In the genomic region with DNA sequence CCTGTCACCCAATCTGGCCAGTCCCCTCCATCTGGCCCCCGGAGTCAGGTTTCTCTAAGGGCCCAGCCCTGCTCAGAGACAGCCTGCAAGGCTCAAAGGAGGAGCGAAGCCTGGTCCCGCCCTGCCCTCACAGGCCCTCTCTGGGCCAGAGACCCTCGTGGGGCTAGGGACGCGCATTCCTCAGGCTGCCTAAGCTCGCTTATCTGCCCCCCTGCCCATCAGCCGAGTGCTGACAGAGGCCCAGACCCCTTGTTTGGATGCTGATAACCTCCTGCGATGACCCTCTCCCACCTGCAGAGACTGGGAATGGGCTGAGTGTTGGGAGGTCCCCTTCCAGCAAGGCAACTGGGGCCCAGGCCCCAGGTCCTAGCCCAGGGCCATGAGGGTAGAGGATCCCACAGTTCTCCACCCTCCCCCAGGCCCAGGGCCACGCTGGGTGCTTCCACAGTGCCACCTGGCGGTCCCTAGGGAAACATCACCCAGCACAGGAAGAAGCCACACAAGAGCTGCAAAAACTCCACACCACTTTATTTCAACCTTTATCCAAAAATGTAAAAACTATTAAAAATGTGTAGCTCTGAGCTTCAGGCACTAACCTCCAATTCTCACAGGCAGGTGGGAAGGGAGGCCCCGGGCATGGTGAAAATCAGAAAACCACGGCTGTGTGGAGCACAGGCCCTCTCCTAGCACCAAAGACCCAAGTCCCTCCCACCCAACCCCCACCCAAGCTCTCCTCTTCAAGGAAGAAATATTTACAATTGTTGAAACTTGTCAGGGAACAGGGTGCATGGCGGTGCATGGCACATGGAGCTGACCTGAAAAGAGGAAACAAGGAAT, we compare ENCODE assay signal across 8 cellular contexts. TPM values are rescaled to one million over a fixed set of nuclear protein-coding genes. Genes with fewer than 3 reads are reported as not detected.
DNase-seq lines count a peak whose midpoint lies in the region; ATAC-seq and TF ChIP-seq lines count a peak whose summit lies in the region.

No MANE protein-coding gene starts in this region.

- H3F3A ChIP-seq in GM23338 (replicated peaks; ENCODE audit: low read depth) = peaks cover 34% of the 10 kb centered on the region

- intact Hi-C loops in CD14-positive monocyte (cut with micrococcal nuclease) = loop anchor here (5.0 kb wide), 3 partner anchors 179 to 569 kb away; a partner anchor contains a TSS
- intact Hi-C loops in mucosa of descending colon (cut with DNase I, micrococcal nuclease) = loop anchor here in 1 of 2 donors (5.0 kb wide), 1 partner anchor 184 kb away; no protein-coding TSS in a partner anchor

- peaks cover 47% of the 10 kb centered on the region for H3K4me1 Mint-ChIP-seq in CD14-positive monocyte
- peaks cover 49% of the 10 kb centered on the region for H3K4me1 Mint-ChIP-seq in GM23338
- peaks cover 57% of the 10 kb centered on the region for H3K4me1 Mint-ChIP-seq in activated CD8-positive, alpha-beta T cell treated with anti-CD3 and anti-CD28 coated beads, Interleukin-2, amount 10 ng/mL, durations not matched to agents 7 days and 5 days (ENCODE audit: low read depth)
- H3K4me1 Mint-ChIP-seq in effector memory CD8-positive, alpha-beta T cell (ENCODE audit: low read depth in 2 of 2) = peaks cover 48 to 55% of the 10 kb centered on the region in 2 donors

- H3K27ac Mint-ChIP-seq in CD14-positive monocyte (peak overlapping the region in 1 of 7 donors; percentile 11), GM23338 (no peak overlapping the region)
- H3K27ac Mint-ChIP-seq in activated CD8-positive, alpha-beta T cell treated with anti-CD3 and anti-CD28 coated beads, Interleukin-2, amount 10 ng/mL, durations not matched to agents 7 days and 5 days = peak overlapping the region; percentile 4
- peak overlapping the region in 1 of 2 donors; percentile 5 for H3K27ac Mint-ChIP-seq in effector memory CD8-positive, alpha-beta T cell

- H3K79me2 ChIP-seq in GM23338 (replicated peaks; ENCODE audit: insufficient read depth) = peaks cover 11% of the 10 kb centered on the region; the same call in 1 of the 2 replicates

- 0 out of 2 replicates have a peak, but pooled peaks cover 8% of the 10 kb centered on the region for H4K20me1 ChIP-seq in GM23338 (replicated peaks; ENCODE audit: insufficient read depth)

- peaks cover 56% of the 10 kb centered on the region for H3K4me1 ChIP-seq in GM23338 (ENCODE audit: insufficient read depth)
- peaks cover 45% of the 10 kb centered on the region for H3K4me1 ChIP-seq in mucosa of descending colon (ENCODE audit: low read depth)

- peak overlapping the region; percentile 95 for H3K4me2 ChIP-seq in GM23338

- DNase-seq in CD14-positive monocyte (ENCODE audit: low spot score) = peak; percentile 60
- DNase-seq in GM23338 (ENCODE audit: low spot score) = peak; percentile 82
- DNase-seq in NCI-H526 treated with DMSO at 0.1 percent for 48 hours (lab: John Stamatoyannopoulos, UW) = peak; percentile 8
- DNase-seq in activated CD8-positive, alpha-beta T cell treated with anti-CD3 and anti-CD28 coated beads, Interleukin-2, amount 10 ng/mL, durations not matched to agents 7 days and 5 days = peak; percentile 81
- peak; percentile 58 to 68 (median 65) for DNase-seq in effector memory CD8-positive, alpha-beta T cell
- peak; percentile 62 to 79 (median 68) for DNase-seq in mucosa of descending colon
- DNase-seq in stimulated activated CD8-positive, alpha-beta memory T cell treated with anti-CD3 and anti-CD28 coated beads, Interleukin-7, amount 100 ng/mL, for 24 hours (ENCODE audit: low read depth) = peak; percentile 45
- DNase-seq in cerebellar nuclear complex (lab: John Stamatoyannopoulos, UW) = no peak

- no peak overlapping the region for H2AFZ ChIP-seq in GM23338

- ATAC-seq in GM23338 = peak; percentile 23
- peak; percentile 59 for ATAC-seq in activated CD8-positive, alpha-beta T cell treated with anti-CD3 and anti-CD28 coated beads, Interleukin-2, amount 10 ng/mL, durations not matched to agents 7 days and 5 days
- ATAC-seq in effector memory CD8-positive, alpha-beta T cell (replicated peaks) = peak; percentile 57
- ATAC-seq in mucosa of descending colon = peak; percentile 59

- H3K4me3 Mint-ChIP-seq in CD14-positive monocyte = no peak overlapping the region
- peak overlapping the region; percentile 45 for H3K4me3 Mint-ChIP-seq in GM23338
- H3K4me3 Mint-ChIP-seq in activated CD8-positive, alpha-beta T cell treated with anti-CD3 and anti-CD28 coated beads, Interleukin-2, amount 10 ng/mL, durations not matched to agents 7 days and 5 days = peak overlapping the region; percentile 9
- peak overlapping the region; percentile 60 to 85 for H3K4me3 Mint-ChIP-seq in effector memory CD8-positive, alpha-beta T cell

- no peaks in the 10 kb centered on the region for H3K9me2 ChIP-seq in GM23338 (ENCODE audit: insufficient read depth)

- TF ChIP-seq CTCF in CD14-positive monocyte (IDR thresholded peaks at IDR 0.05) (peak; percentile 94), GM23338 (conservative IDR thresholded peaks at IDR 0.05; ENCODE audit: low read depth in 2 of 2) (peak; percentile 93 to 97), mucosa of descending colon (IDR thresholded peaks at IDR 0.05) (peak; percentile 92)

- H3K4me3 ChIP-seq in GM23338 = peak overlapping the region; percentile 78; the same call in 1 of the 2 replicates
- no peak overlapping the region for H3K4me3 ChIP-seq in mucosa of descending colon

- POLR2A ChIA-PET in activated CD8-positive, alpha-beta T cell treated with anti-CD3 and anti-CD28 coated beads, Interleukin-2, amount 10 ng/mL, durations not matched to agents 7 days and 5 days (lab: Charles Lee) = interaction anchor here (0.6 to 1.3 kb wide), 4 partner anchors 37 to 210 kb away, joined by 3 to 6 read pairs (median 4); a partner anchor contains a TSS

- H3K27ac ChIP-seq in GM23338 (ENCODE audit: low read depth) = no peak overlapping the region

- H3K9me3 Mint-ChIP-seq in CD14-positive monocyte (peaks cover 0 to 13% (median 6%) of the 10 kb centered on the region in 7 donors), GM23338 (no peaks in the 10 kb centered on the region; the same call in 2 of the 3 replicates)
- no peaks in the 10 kb centered on the region for H3K9me3 Mint-ChIP-seq in activated CD8-positive, alpha-beta T cell treated with anti-CD3 and anti-CD28 coated beads, Interleukin-2, amount 10 ng/mL, durations not matched to agents 7 days and 5 days (ENCODE audit: insufficient read depth)
- no peaks in the 10 kb centered on the region for H3K9me3 Mint-ChIP-seq in effector memory CD8-positive, alpha-beta T cell

- H3K36me3 Mint-ChIP-seq in CD14-positive monocyte (peaks cover 29 to 30% of the 10 kb centered on the region in 2 donors), GM23338 (ENCODE audit: low read depth) (peaks cover 21% of the 10 kb centered on the region)
- H3K36me3 Mint-ChIP-seq in activated CD8-positive, alpha-beta T cell treated with anti-CD3 and anti-CD28 coated beads, Interleukin-2, amount 10 ng/mL, durations not matched to agents 7 days and 5 days (ENCODE audit: low read depth) = peaks cover 25% of the 10 kb centered on the region
- H3K36me3 Mint-ChIP-seq in effector memory CD8-positive, alpha-beta T cell (ENCODE audit: insufficient read depth) = peaks cover 30% of the 10 kb centered on the region

- H3K36me3 ChIP-seq in GM23338 (ENCODE audit: insufficient read depth) (no peaks in the 10 kb centered on the region; the same call in 1 of the 2 replicates), mucosa of descending colon (ENCODE audit: low read depth) (peaks cover 3% of the 10 kb centered on the region)

- H3K27me3 Mint-ChIP-seq in CD14-positive monocyte (ENCODE audit: low read depth in 3 of 3) (peaks cover 33 to 45% (median 35%) of the 10 kb centered on the region in 3 donors), GM23338 (ENCODE audit: insufficient read depth, low read depth, poor library complexity) (peaks cover 36% of the 10 kb centered on the region)
- peaks cover 21% of the 10 kb centered on the region for H3K27me3 Mint-ChIP-seq in activated CD8-positive, alpha-beta T cell treated with anti-CD3 and anti-CD28 coated beads, Interleukin-2, amount 10 ng/mL, durations not matched to agents 7 days and 5 days (ENCODE audit: low read depth)
- peaks cover 27 to 32% of the 10 kb centered on the region in 2 donors for H3K27me3 Mint-ChIP-seq in effector memory CD8-positive, alpha-beta T cell

- peaks cover 32% of the 10 kb centered on the region for H3K27me3 ChIP-seq in GM23338 (ENCODE audit: insufficient read depth)

- no peaks in the 10 kb centered on the region for H3K9me3 ChIP-seq in mucosa of descending colon

- CTCF ChIA-PET in activated CD8-positive, alpha-beta T cell treated with anti-CD3 and anti-CD28 coated beads, Interleukin-2, amount 10 ng/mL, durations not matched to agents 7 days and 5 days (lab: Charles Lee) = interaction anchor here (0.6 to 7.9 kb wide), 48 partner anchors 9 to 569 kb away, joined by 3 to 242 read pairs (median 4); a partner anchor contains a TSS

TF ChIP-seq in GM23338, 12 proteins besides CTCF, POLR2A, EP300 and RAD21:
- TF ChIP-seq ZNF114 (CRISPR knock-in tag; IDR thresholded peaks at IDR 0.05) = no peak
- peak; percentile 3; the same call in 1 of the 2 replicates for TF ChIP-seq CREB1 (CRISPR knock-in tag; IDR thresholded peaks at IDR 0.05; ENCODE audit: low read depth)
TF ChIP-seq in GM23338: peak in this region for 1.

RNA-seq across cellular contexts. Expression of a gene that starts 2.2 kb away (rescaled TPM):
- polyA plus RNA-seq in CD14-positive monocyte (1 to 10 TPM; 1.2 to 3.8 TPM), GM23338 (2016; fragmentation: Nextera tagmentation; extraction: Ambion mirVana) (31.5 and 32.2 TPM in 2 replicates)
- 258 and 345 TPM in 2 replicates for total RNA-seq in GM23338 (2014; rRNA removed; shearing (Covaris generic))
- total RNA-seq in activated CD8-positive, alpha-beta T cell treated with anti-CD3 and anti-CD28 coated beads, Interleukin-2, amount 10 ng/mL, durations not matched to agents 7 days and 5 days = 10 to 100 TPM; 49.7 to 58.3 TPM
- total RNA-seq in mucosa of descending colon = 10 to 100 TPM; 14.4 to 27.4 (median 15.3) TPM

RNA-seq across cellular contexts. Expression of a gene that starts 5.1 kb away (rescaled TPM):
- polyA plus RNA-seq in CD14-positive monocyte (not detected), GM23338 (2016; fragmentation: Nextera tagmentation; extraction: Ambion mirVana) (1.6 and 2.7 TPM in 2 replicates)
- total RNA-seq in GM23338 (2014; rRNA removed; shearing (Covaris generic)) = 6.2 and 6.3 TPM in 2 replicates
- total RNA-seq in activated CD8-positive, alpha-beta T cell treated with anti-CD3 and anti-CD28 coated beads, Interleukin-2, amount 10 ng/mL, durations not matched to agents 7 days and 5 days = not detected
- not detected for total RNA-seq in mucosa of descending colon

RNA-seq across cellular contexts. Expression of a gene that starts 37.2 kb away (rescaled TPM):
- 10 to 100 TPM in 1 of 2 donors, 1 to 10 TPM in 1; 6.9 to 15.3 TPM for polyA plus RNA-seq in CD14-positive monocyte
- 112 and 131 TPM in 2 replicates for total RNA-seq in GM23338 (2014; rRNA removed; shearing (Covaris generic))
- 68.1 and 68.4 TPM in 2 replicates for polyA plus RNA-seq in GM23338 (2016; fragmentation: Nextera tagmentation; extraction: Ambion mirVana)
- total RNA-seq in activated CD8-positive, alpha-beta T cell treated with anti-CD3 and anti-CD28 coated beads, Interleukin-2, amount 10 ng/mL, durations not matched to agents 7 days and 5 days = 100 to 1,000 TPM; 122 to 129 TPM
- total RNA-seq in mucosa of descending colon = 100 to 1,000 TPM in 2 of 3 donors, 10 to 100 TPM in 1; 80.8 to 112 (median 110) TPM

Comparison
In these comparisons a context has a peak if more than half of its experiments do, and no peak if none do; other contexts are left out.
1. DNase-seq: peak in CD14-positive monocyte (single experiment), GM23338 (single experiment), NCI-H526 treated with DMSO at 0.1 percent for 48 hours (single experiment), activated CD8-positive, alpha-beta T cell treated with anti-CD3 and anti-CD28 coated beads, Interleukin-2, amount 10 ng/mL, durations not matched to agents 7 days and 5 days (single experiment), effector memory CD8-positive, alpha-beta T cell (3 of 3), mucosa of descending colon (3 of 3) and stimulated activated CD8-positive, alpha-beta memory T cell treated with anti-CD3 and anti-CD28 coated beads, Interleukin-7, amount 100 ng/mL, for 24 hours (single experiment); none in cerebellar nuclear complex (0 of 2).
2. H3K4me3 Mint-ChIP-seq: peak in GM23338 (single experiment), activated CD8-positive, alpha-beta T cell treated with anti-CD3 and anti-CD28 coated beads, Interleukin-2, amount 10 ng/mL, durations not matched to agents 7 days and 5 days (single experiment) and effector memory CD8-positive, alpha-beta T cell (2 of 2); none in CD14-positive monocyte (0 of 2).
3. Peak in every context shown above with its lines, with median percentiles within 50 percentile points of each other: CTCF ChIP-seq and ATAC-seq.